Comparison of ENCODE assay signal across 8 cellular contexts in the genomic region with DNA sequence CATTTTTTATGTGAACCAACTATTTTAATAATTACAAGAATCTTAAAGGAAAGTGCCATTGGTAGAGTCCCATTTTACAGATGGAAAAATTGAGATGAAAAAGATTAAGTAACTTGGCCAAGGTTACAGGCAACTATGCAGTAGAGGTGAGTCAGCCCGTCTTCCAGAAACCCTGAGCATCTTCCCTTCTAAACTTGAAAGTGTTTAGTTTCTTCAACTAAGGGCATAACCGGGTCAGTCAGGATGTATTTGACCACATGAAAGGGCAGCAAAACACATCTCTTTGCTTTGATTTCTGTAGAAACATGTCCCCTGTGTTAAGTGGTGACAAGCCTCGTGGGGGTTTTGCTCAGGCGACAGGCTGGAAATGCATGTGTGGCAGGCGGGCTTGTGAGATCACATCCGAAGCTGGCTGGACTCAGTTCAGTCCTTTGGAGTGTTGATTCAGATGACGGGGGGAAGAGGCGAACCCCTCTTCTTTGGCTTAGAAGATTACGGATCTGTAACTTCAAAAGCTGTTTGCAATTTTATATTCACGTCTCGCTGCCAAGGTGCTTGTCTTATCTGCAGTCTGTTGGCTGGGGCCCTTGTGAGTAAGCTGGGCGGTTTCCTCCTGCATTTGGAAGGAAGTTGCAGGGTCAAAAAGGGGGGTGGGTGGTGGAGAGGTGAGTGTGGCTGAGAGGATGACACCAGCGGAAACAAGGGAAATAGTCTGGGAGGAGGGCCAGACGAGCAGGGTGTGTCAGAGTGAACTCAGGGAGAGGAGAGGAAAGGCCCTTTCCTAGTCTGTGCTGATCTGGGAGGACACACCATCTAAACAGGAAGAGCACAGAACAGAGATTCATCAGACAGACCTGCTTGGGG.
DNase-seq lines count a peak whose midpoint lies in the region; ATAC-seq and TF ChIP-seq lines count a peak whose summit lies in the region.

No MANE protein-coding gene starts in this region.

- peak overlapping the region; percentile 78 for H3K18ac ChIP-seq in neuronal stem cell (ENCODE audit: low read length)

- no peaks in the 10 kb centered on the region for H3K27me3 Mint-ChIP-seq in activated CD4-positive, alpha-beta T cell treated with anti-CD3 and anti-CD28 coated beads, Interleukin-2, amount 10 ng/mL, durations not matched to agents 7 days and 5 days

- H3K36me3 Mint-ChIP-seq in activated CD4-positive, alpha-beta T cell treated with anti-CD3 and anti-CD28 coated beads, Interleukin-2, amount 10 ng/mL, durations not matched to agents 7 days and 5 days (ENCODE audit: low read depth) = no peaks in the 10 kb centered on the region

- H4K8ac ChIP-seq in neuronal stem cell (ENCODE audit: low read depth, low read length) = no peak overlapping the region

- H3K27me3 ChIP-seq in neuronal stem cell (ENCODE audit: control insufficient read depth in 3 of 3, insufficient read depth in 3 of 3, low read depth in 1 of 3, low read length in 3 of 3) = no peaks in the 10 kb centered on the region
- H3K27me3 ChIP-seq in testis = no peaks in the 10 kb centered on the region

- H3K9me3 Mint-ChIP-seq in activated CD4-positive, alpha-beta T cell treated with anti-CD3 and anti-CD28 coated beads, Interleukin-2, amount 10 ng/mL, durations not matched to agents 7 days and 5 days = no peaks in the 10 kb centered on the region

- H2AFZ ChIP-seq in neuronal stem cell (ENCODE audit: low read length) = peak overlapping the region; percentile 69

- no peak overlapping the region for H3K23ac ChIP-seq in neuronal stem cell (ENCODE audit: low read depth, low read length, poor library complexity)

- H3K36me3 ChIP-seq in neuronal stem cell (replicated peaks in 1 of 2; ENCODE audit: control insufficient read depth in 2 of 2, insufficient read depth in 2 of 2, low read length in 2 of 2) (no peaks in the 10 kb centered on the region), testis (ENCODE audit: low read depth, missing control alignments) (no peaks in the 10 kb centered on the region)

- H3K27ac ChIP-seq in neuronal stem cell (replicated peaks; ENCODE audit: low read length) (no peak overlapping the region), testis (peak overlapping the region in 1 of 2 donors; percentile 32)

- H3K4me1 ChIP-seq in neuronal stem cell (ENCODE audit: control insufficient read depth in 2 of 2, insufficient read depth in 1 of 2, low read depth in 1 of 2, low read length in 2 of 2) = peaks cover 13 to 24% of the 10 kb centered on the region in 2 donors
- peaks cover 9% of the 10 kb centered on the region for H3K4me1 ChIP-seq in testis

- H3K9me3 ChIP-seq in neuronal stem cell (replicated peaks in 1 of 2; ENCODE audit: control insufficient read depth in 2 of 2, insufficient read depth in 1 of 2, low read depth in 1 of 2, low read length in 2 of 2) = no peaks in the 10 kb centered on the region
- no peaks in the 10 kb centered on the region for H3K9me3 ChIP-seq in testis

- H3K9ac ChIP-seq in neuronal stem cell (ENCODE audit: low read depth, low read length, poor library complexity) = no peak overlapping the region

- H3K4me3 Mint-ChIP-seq in activated CD4-positive, alpha-beta T cell treated with anti-CD3 and anti-CD28 coated beads, Interleukin-2, amount 10 ng/mL, durations not matched to agents 7 days and 5 days = peak overlapping the region; percentile 68

- no peak overlapping the region for H2BK5ac ChIP-seq in neuronal stem cell (ENCODE audit: low read length)

- TF ChIP-seq CTCF in testis (IDR thresholded peaks at IDR 0.05) = no peak

- no peak overlapping the region for H3K14ac ChIP-seq in neuronal stem cell (ENCODE audit: low read length)

- H2AK5ac ChIP-seq in neuronal stem cell (ENCODE audit: low read depth, low read length) = no peak overlapping the region

- ATAC-seq in GM18873 (IDR thresholded peaks at IDR 0.05; ENCODE audit: low FRiP score, unreplicated experiment) (peak; percentile 65), HG02623 (IDR thresholded peaks at IDR 0.05; ENCODE audit: unreplicated experiment) (no peak)

- no peak overlapping the region for H3K4ac ChIP-seq in neuronal stem cell (ENCODE audit: low read length)

- CTCF ChIA-PET in activated CD4-positive, alpha-beta T cell treated with anti-CD3 and anti-CD28 coated beads, Interleukin-2, amount 10 ng/mL, durations not matched to agents 7 days and 5 days (lab: Charles Lee) = interaction anchor here (0.7 to 1.5 kb wide), 3 partner anchors 10 to 334 kb away, joined by 3 read pairs; no protein-coding TSS in a partner anchor

- WGBS in neuronal stem cell (ENCODE audit: extremely low coverage in 2 of 2, insufficient read length in 2 of 2, insufficient replicate concordance in 1 of 2), 2 donors = no CpG with 5 or more reads among the region's 14 CpGs
- 41 to 48% methylated on average over 14 of the region's 14 CpGs for WGBS in testis, 2 donors

- no peak overlapping the region for H2BK12ac ChIP-seq in neuronal stem cell (ENCODE audit: low read length)

- H3K4me1 Mint-ChIP-seq in activated CD4-positive, alpha-beta T cell treated with anti-CD3 and anti-CD28 coated beads, Interleukin-2, amount 10 ng/mL, durations not matched to agents 7 days and 5 days = peaks cover 78% of the 10 kb centered on the region

- H3K27ac Mint-ChIP-seq in activated CD4-positive, alpha-beta T cell treated with anti-CD3 and anti-CD28 coated beads, Interleukin-2, amount 10 ng/mL, durations not matched to agents 7 days and 5 days = peak overlapping the region; percentile 98

- H2BK15ac ChIP-seq in neuronal stem cell (ENCODE audit: low read length) = no peak overlapping the region

- H3K4me3 ChIP-seq in neuronal stem cell (ENCODE audit: low read length in 2 of 2) = no peak overlapping the region
- no peak overlapping the region for H3K4me3 ChIP-seq in testis

- no peak overlapping the region for H3K4me2 ChIP-seq in neuronal stem cell (ENCODE audit: insufficient read depth, low read length, poor library complexity, severe bottlenecking)

- TF ChIP-seq POLR2A in testis (IDR thresholded peaks at IDR 0.05) = no peak

- H2BK120ac ChIP-seq in neuronal stem cell (ENCODE audit: low read depth, low read length) = no peak overlapping the region

- DNase-seq in HS-5 (ENCODE audit: low read depth) (peak; percentile 74), dermis microvascular lymphatic vessel endothelial cell (ENCODE audit: low read depth in 2 of 2) (peak; percentile 88 to 95), neuronal stem cell (ENCODE audit: low spot score) (no peak), testis (peak; percentile 51), NCI-H146 (lab: John Stamatoyannopoulos, UW) (no peak)
- peak; percentile 85 for DNase-seq in activated CD4-positive, alpha-beta T cell treated with anti-CD3 and anti-CD28 coated beads, Interleukin-2, amount 10 ng/mL, durations not matched to agents 7 days and 5 days

- intact Hi-C loops in testis (cut with DNase I; ENCODE audit: low total_unique reads) = no loop called here

- POLR2A ChIA-PET in activated CD4-positive, alpha-beta T cell treated with anti-CD3 and anti-CD28 coated beads, Interleukin-2, amount 10 ng/mL, durations not matched to agents 7 days and 5 days (lab: Charles Lee) = interaction anchor here (0.6 kb wide), 1 partner anchor 78 kb away, joined by 3 read pairs; no protein-coding TSS in a partner anchor

- H4K91ac ChIP-seq in neuronal stem cell (ENCODE audit: low read depth, low read length, poor library complexity) = no peak overlapping the region

- no peaks in the 10 kb centered on the region for H3K79me1 ChIP-seq in neuronal stem cell (ENCODE audit: low read depth, low read length)

Comparison
In these comparisons a context has a peak if more than half of its experiments do, and no peak if none do; other contexts are left out.
1. DNase-seq: peak in HS-5 (single experiment), activated CD4-positive, alpha-beta T cell treated with anti-CD3 and anti-CD28 coated beads, Interleukin-2, amount 10 ng/mL, durations not matched to agents 7 days and 5 days (single experiment), dermis microvascular lymphatic vessel endothelial cell (2 of 2) and testis (single experiment); none in neuronal stem cell (single experiment) and NCI-H146 (single experiment).